1 cellular context compared by ENCODE assay signal in genomic region chr11:25970726-25971508, GRCh38.
TF ChIP-seq lines count a peak whose summit lies in the region.

No MANE protein-coding gene starts in this region.

TF ChIP-seq in WTC11, 78 proteins besides CTCF, POLR2A, EP300 and RAD21 (continued from another document):
- TF ChIP-seq ARID4B (CRISPR knock-in tag; IDR thresholded peaks at IDR 0.05; ENCODE audit: borderline replicate concordance): no peak
